20 cellular contexts compared by ENCODE assay signal in the genomic region with DNA sequence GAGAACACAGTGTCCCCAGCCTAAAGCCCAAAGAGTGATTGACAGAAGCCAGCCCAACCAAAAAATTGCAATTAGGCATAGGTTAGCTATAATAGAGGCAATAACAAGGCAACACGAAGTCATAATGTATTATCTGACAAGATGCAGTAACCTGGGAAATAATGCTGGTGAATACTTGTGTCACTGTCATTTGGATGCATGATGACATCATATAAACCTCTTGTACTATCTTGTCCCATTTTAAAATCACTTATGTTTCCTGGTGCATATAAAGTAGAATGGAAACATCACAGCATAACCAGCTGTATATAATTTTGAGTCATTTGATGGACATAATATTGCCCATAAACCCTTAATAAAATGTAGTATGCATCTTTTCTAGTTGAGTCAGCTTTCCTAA.
A peak's percentile ranks its signal among the peaks of the same experiment; 100 is the strongest.
DNase-seq lines count a peak whose midpoint lies in the region; ATAC-seq, FAIRE-seq and TF ChIP-seq lines count a peak whose summit lies in the region.
"Had no signal": no experiment of that assay in that cellular context is flagged by ENCODE, and none has a peak within 500 bp of the region (broad histone marks: within the 10 kb centered on the region; RNA-seq: fewer than 3 reads in every experiment).

No MANE protein-coding gene starts in this region.

- H3K36me3 Mint-ChIP-seq in CD4-positive, alpha-beta memory T cell: no peaks in the 10 kb centered on the region
- H3K36me3 Mint-ChIP-seq: CD8-positive, alpha-beta memory T cell had no signal

- no peaks in the 10 kb centered on the region for H3K4me1 Mint-ChIP-seq in CD4-positive, alpha-beta memory T cell
- H3K4me1 Mint-ChIP-seq: B cell; CD8-positive, alpha-beta memory T cell had no signal

- no peak overlapping the region for H3K27ac Mint-ChIP-seq in CD4-positive, alpha-beta memory T cell
- H3K27ac Mint-ChIP-seq: B cell; CD4-positive, alpha-beta T cell; CD8-positive, alpha-beta memory T cell had no signal

- no peak overlapping the region for H3K4me3 Mint-ChIP-seq in CD4-positive, alpha-beta memory T cell
- H3K4me3 Mint-ChIP-seq: B cell; CD4-positive, alpha-beta T cell; CD8-positive, alpha-beta memory T cell had no signal

- no peak for TF ChIP-seq EP300 in A549 (IDR thresholded peaks at IDR 0.05)

- H3K9me3 Mint-ChIP-seq in CD4-positive, alpha-beta memory T cell: peaks cover 0 to 7% (median 3%) of the 10 kb centered on the region in 8 donors

- TF ChIP-seq POLR2A in A549 (IDR thresholded peaks at IDR 0.05; ENCODE audit: low read length): no peak

- H3K27ac ChIP-seq in A549: no peak overlapping the region
- H3K27ac ChIP-seq in HEK293 (ENCODE audit: extremely low read depth, low read depth, low read length): no peak overlapping the region
- H3K27ac ChIP-seq in CD4-positive, alpha-beta memory T cell (ENCODE audit: low read depth, low read length): no peak overlapping the region
- H3K27ac ChIP-seq: BLaER1 treated with 17β-estradiol and CSF1 and Interleukin-3, amounts not matched to agents 10 nM and 100 nM; C4-2B had no signal

- no peaks in the 10 kb centered on the region for H3K36me3 ChIP-seq in HEK293 (ENCODE audit: control insufficient read depth in 2 of 2, insufficient read depth in 1 of 2, low read length in 2 of 2)
- no peaks in the 10 kb centered on the region for H3K36me3 ChIP-seq in CD4-positive, alpha-beta memory T cell (ENCODE audit: insufficient read depth, low read length)
- H3K36me3 ChIP-seq: BLaER1 treated with 17β-estradiol and CSF1 and Interleukin-3, amounts not matched to agents 10 nM and 100 nM had no signal

- DNase-seq in A549 (ENCODE audit: low read depth in 1 of 2, low spot score in 1 of 2) (no peak), urothelium cell line (ENCODE audit: low spot score) (no peak), HCEC 1CT (no peak)
- no peak for DNase-seq in CD4-positive, alpha-beta memory T cell
- DNase-seq: 8988T; AML-193; CD4-positive, alpha-beta T cell; CD8-positive, alpha-beta memory T cell; COR-L47; DMS 273 treated with DMSO at 0.1 percent for 48 hours; DMS79 treated with DMSO at 0.1 percent for 48 hours; GF-D8 had no signal

- intact Hi-C loops in CD4-positive, alpha-beta memory T cell (cut with micrococcal nuclease): no loop called here

- TF ChIP-seq CTCF in A549 (IDR thresholded peaks at IDR 0.05) (no peak), HEK293 (tag by site-specific recombination; IDR thresholded peaks at IDR 0.05) (no peak)

- no peaks in the 10 kb centered on the region for H3K27me3 Mint-ChIP-seq in CD4-positive, alpha-beta memory T cell
- H3K27me3 Mint-ChIP-seq: B cell; CD4-positive, alpha-beta T cell; CD8-positive, alpha-beta memory T cell had no signal

- TF ChIP-seq RAD21 in A549 (conservative IDR thresholded peaks at IDR 0.05 in 1 of 2, IDR thresholded peaks at IDR 0.05 in 1 of 2): no peak

- no peak overlapping the region for H3K4me2 ChIP-seq in A549
- H3K4me2 ChIP-seq: BLaER1 treated with 17β-estradiol and CSF1 and Interleukin-3, amounts not matched to agents 10 nM and 100 nM had no signal

- H3K4me1 ChIP-seq in A549 (no peaks in the 10 kb centered on the region), HEK293 (ENCODE audit: control insufficient read depth, insufficient read depth, low read length) (no peaks in the 10 kb centered on the region)
- H3K4me1 ChIP-seq in CD4-positive, alpha-beta memory T cell (ENCODE audit: insufficient read depth, low read length): no peaks in the 10 kb centered on the region
- H3K4me1 ChIP-seq: BLaER1 treated with 17β-estradiol and CSF1 and Interleukin-3, amounts not matched to agents 10 nM and 100 nM had no signal

- H3K4me3 ChIP-seq in A549 (no peak overlapping the region), HEK293 (ENCODE audit: low read depth, low read length) (no peak overlapping the region)
- H3K4me3 ChIP-seq in CD4-positive, alpha-beta memory T cell (ENCODE audit: low read length in 2 of 2): no peak overlapping the region
- H3K4me3 ChIP-seq: BLaER1 treated with 17β-estradiol and CSF1 and Interleukin-3, amounts not matched to agents 10 nM and 100 nM had no signal

- no peaks in the 10 kb centered on the region for H3K27me3 ChIP-seq in CD4-positive, alpha-beta memory T cell (ENCODE audit: insufficient read depth, low read length)
- H3K27me3 ChIP-seq: BLaER1 treated with 17β-estradiol and CSF1 and Interleukin-3, amounts not matched to agents 10 nM and 100 nM had no signal

- H3K9me3 ChIP-seq in A549 (no peaks in the 10 kb centered on the region), HEK293 (ENCODE audit: control insufficient read depth, insufficient read depth, low read depth, low read length) (no peaks in the 10 kb centered on the region)
- no peaks in the 10 kb centered on the region for H3K9me3 ChIP-seq in CD4-positive, alpha-beta memory T cell (ENCODE audit: control insufficient read depth in 1 of 2, low read length in 2 of 2)
- H3K9me3 ChIP-seq: BLaER1 treated with 17β-estradiol and CSF1 and Interleukin-3, amounts not matched to agents 10 nM and 100 nM had no signal

- CTCF ChIA-PET in A549 (lab: Yijun Ruan, JAX): interaction anchor here (1.1 kb wide), 1 partner anchor 9 kb away, joined by 3 read pairs; no protein-coding TSS in a partner anchor
- CTCF ChIA-PET in HEK293 (lab: Yijun Ruan, JAX): no interaction called here
- CTCF ChIA-PET in CD4-positive, alpha-beta memory T cell (lab: Charles Lee; ENCODE audit: partially characterized antibody): no interaction called here

- ATAC-seq in A549: no peak

- 0% methylated on average over 1 of the region's 1 CpG for WGBS in A549 (ENCODE audit: missing lambda C conversion rate)

- POLR2A ChIA-PET in A549 (lab: Yijun Ruan, JAX): no interaction called here
- POLR2A ChIA-PET in HEK293 (lab: Yijun Ruan, JAX): no interaction called here
- POLR2A ChIA-PET in CD4-positive, alpha-beta memory T cell (lab: Charles Lee; ENCODE audit: partially characterized antibody): no interaction called here

- FAIRE-seq in A549 (lab: Jason Lieb, UNC): peak; percentile 67
- FAIRE-seq in urothelium cell line (lab: Jason Lieb, UNC): peak; percentile 55
- FAIRE-seq: A204.1, G401.6, GM12891, GM19239 had no signal

TF ChIP-seq in A549, 52 proteins besides CTCF, POLR2A, EP300 and RAD21 (continues in another document):
- TF ChIP-seq, protein P1, sequence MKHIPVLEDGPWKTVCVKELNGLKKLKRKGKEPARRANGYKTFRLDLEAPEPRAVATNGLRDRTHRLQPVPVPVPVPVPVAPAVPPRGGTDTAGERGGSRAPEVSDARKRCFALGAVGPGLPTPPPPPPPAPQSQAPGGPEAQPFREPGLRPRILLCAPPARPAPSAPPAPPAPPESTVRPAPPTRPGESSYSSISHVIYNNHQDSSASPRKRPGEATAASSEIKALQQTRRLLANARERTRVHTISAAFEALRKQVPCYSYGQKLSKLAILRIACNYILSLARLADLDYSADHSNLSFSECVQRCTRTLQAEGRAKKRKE (CRISPR knock-in tag; IDR thresholded peaks at IDR 0.05; ENCODE audit: low read depth): no peak

TF ChIP-seq in HEK293, 187 proteins besides CTCF, POLR2A, EP300 and RAD21:
- TF ChIP-seq, protein P2, sequence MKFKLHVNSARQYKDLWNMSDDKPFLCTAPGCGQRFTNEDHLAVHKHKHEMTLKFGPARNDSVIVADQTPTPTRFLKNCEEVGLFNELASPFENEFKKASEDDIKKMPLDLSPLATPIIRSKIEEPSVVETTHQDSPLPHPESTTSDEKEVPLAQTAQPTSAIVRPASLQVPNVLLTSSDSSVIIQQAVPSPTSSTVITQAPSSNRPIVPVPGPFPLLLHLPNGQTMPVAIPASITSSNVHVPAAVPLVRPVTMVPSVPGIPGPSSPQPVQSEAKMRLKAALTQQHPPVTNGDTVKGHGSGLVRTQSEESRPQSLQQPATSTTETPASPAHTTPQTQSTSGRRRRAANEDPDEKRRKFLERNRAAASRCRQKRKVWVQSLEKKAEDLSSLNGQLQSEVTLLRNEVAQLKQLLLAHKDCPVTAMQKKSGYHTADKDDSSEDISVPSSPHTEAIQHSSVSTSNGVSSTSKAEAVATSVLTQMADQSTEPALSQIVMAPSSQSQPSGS (tag by site-specific recombination; IDR thresholded peaks at IDR 0.05; ENCODE audit: low read depth): peak; percentile 43; the same call in 1 of the 2 replicates
- TF ChIP-seq ZNF544 (tag by site-specific recombination; IDR thresholded peaks at IDR 0.05): no peak
